ENCODE assay signal across 2 cellular contexts in genomic region chr12:52119398-52120254, GRCh38.
TF ChIP-seq lines count a peak whose summit lies in the region.

No MANE protein-coding gene starts in this region.

TF ChIP-seq in HEK293T, 16 proteins besides CTCF, POLR2A, EP300 and RAD21:
- TF ChIP-seq LEF1 (IDR thresholded peaks at IDR 0.05; ENCODE audit: borderline replicate concordance), result no peak
- no peak for TF ChIP-seq CTBP1 (IDR thresholded peaks at IDR 0.05; ENCODE audit: borderline replicate concordance)
- no peak for TF ChIP-seq FOXM1 (IDR thresholded peaks at IDR 0.05; ENCODE audit: borderline replicate concordance)
- TF ChIP-seq FOXK2 (IDR thresholded peaks at IDR 0.05), result no peak
- no peak for TF ChIP-seq BHLHE40 (IDR thresholded peaks at IDR 0.05; ENCODE audit: borderline replicate concordance)
- TF ChIP-seq L3MBTL2 (conservative IDR thresholded peaks at IDR 0.05), result no peak
- no peak for TF ChIP-seq SUZ12 (IDR thresholded peaks at IDR 0.05)
- TF ChIP-seq ZNF384 (IDR thresholded peaks at IDR 0.05), result no peak
- TF ChIP-seq HDGF (IDR thresholded peaks at IDR 0.05; ENCODE audit: borderline replicate concordance), result no peak
- no peak for TF ChIP-seq PKNOX1 (IDR thresholded peaks at IDR 0.05)
- no peak for TF ChIP-seq ELF4 (IDR thresholded peaks at IDR 0.05)
- no peak for TF ChIP-seq TARDBP (IDR thresholded peaks at IDR 0.05)
- TF ChIP-seq FOXA1 (IDR thresholded peaks at IDR 0.05), result no peak
- no peak for TF ChIP-seq ARNT (IDR thresholded peaks at IDR 0.05)
- no peak for TF ChIP-seq NFRKB (IDR thresholded peaks at IDR 0.05)
- no peak for TF ChIP-seq SP1 (IDR thresholded peaks at IDR 0.05)

TF ChIP-seq in HepG2, 621 proteins besides CTCF, POLR2A, EP300 and RAD21 (continues in another document):
- peak; percentile 51 for TF ChIP-seq STAG1 (CRISPR knock-in tag; IDR thresholded peaks at IDR 0.05)
- peak; percentile 64 for TF ChIP-seq HNF1A (IDR thresholded peaks at IDR 0.05; ENCODE audit: low read depth)
- 0 out of 2 replicates have a peak, but pooled peaks have one; percentile 50 for TF ChIP-seq HNF1A (CRISPR knock-in tag; IDR thresholded peaks at IDR 0.05; ENCODE audit: borderline replicate concordance)
- TF ChIP-seq RXRB (CRISPR knock-in tag; IDR thresholded peaks at IDR 0.05; ENCODE audit: borderline replicate concordance), result peak; percentile 97
- TF ChIP-seq SAP130 (CRISPR knock-in tag; IDR thresholded peaks at IDR 0.05; ENCODE audit: low read depth), result peak; percentile 69
- no peak for TF ChIP-seq ZXDC (CRISPR knock-in tag; IDR thresholded peaks at IDR 0.05)
- TF ChIP-seq ZNF570 (CRISPR knock-in tag; IDR thresholded peaks at IDR 0.05; ENCODE audit: borderline replicate concordance), result no peak
- TF ChIP-seq HIVEP1 (CRISPR knock-in tag; IDR thresholded peaks at IDR 0.05), result peak; percentile 52; the same call in 1 of the 2 replicates
- TF ChIP-seq ZNF687 (CRISPR knock-in tag; IDR thresholded peaks at IDR 0.05), result peak; percentile 89
- TF ChIP-seq ZFP91 (CRISPR knock-in tag; IDR thresholded peaks at IDR 0.05; ENCODE audit: borderline replicate concordance), result peak; percentile 40; the same call in 1 of the 2 replicates
- peak; percentile 45; the same call in 1 of the 2 replicates for TF ChIP-seq DPF2 (CRISPR knock-in tag; IDR thresholded peaks at IDR 0.05; ENCODE audit: borderline replicate concordance, low read depth)
- TF ChIP-seq ZNF563 (CRISPR knock-in tag; IDR thresholded peaks at IDR 0.05), result peak; percentile 26; the same call in 1 of the 2 replicates
- 0 out of 2 replicates have a peak, but pooled peaks have one; percentile 26 for TF ChIP-seq POLR2G (IDR thresholded peaks at IDR 0.05; ENCODE audit: low read depth, low read length)
- 0 out of 2 replicates have a peak, but pooled peaks have one; percentile 69 for TF ChIP-seq NFE2L1 (CRISPR knock-in tag; IDR thresholded peaks at IDR 0.05; ENCODE audit: borderline replicate concordance)
- peak; percentile 71; the same call in 1 of the 2 replicates for TF ChIP-seq ESRRA (CRISPR knock-in tag; IDR thresholded peaks at IDR 0.05; ENCODE audit: low read depth)
- peak; percentile 94 for TF ChIP-seq FOXA3 (CRISPR knock-in tag; IDR thresholded peaks at IDR 0.05)
- TF ChIP-seq ZNF691 (CRISPR knock-in tag; IDR thresholded peaks at IDR 0.05; ENCODE audit: borderline replicate concordance, low read depth), result peak; percentile 32; the same call in 1 of the 2 replicates
- TF ChIP-seq ATF1 (CRISPR knock-in tag; IDR thresholded peaks at IDR 0.05), result no peak
- TF ChIP-seq ZNF768 (CRISPR knock-in tag; IDR thresholded peaks at IDR 0.05), result no peak
- TF ChIP-seq FOXO1 (CRISPR knock-in tag; IDR thresholded peaks at IDR 0.05), result peak; percentile 70; the same call in 1 of the 2 replicates
- peak; percentile 33; the same call in 1 of the 2 replicates for TF ChIP-seq MYPOP (CRISPR knock-in tag; IDR thresholded peaks at IDR 0.05)
- TF ChIP-seq HDAC1 (CRISPR knock-in tag; IDR thresholded peaks at IDR 0.05), result 0 out of 2 replicates have a peak, but pooled peaks have one; percentile 49
- no peak for TF ChIP-seq ZNF513 (CRISPR knock-in tag; conservative IDR thresholded peaks at IDR 0.05)
- peak; percentile 21 for TF ChIP-seq YY1 (IDR thresholded peaks at IDR 0.05; ENCODE audit: insufficient read depth, insufficient replicate concordance, low read depth, low read length)
- peak; percentile 60; the same call in 1 of the 2 replicates for TF ChIP-seq TFDP1 (CRISPR knock-in tag; IDR thresholded peaks at IDR 0.05; ENCODE audit: borderline replicate concordance)
- 0 out of 4 replicates have a peak, but pooled peaks of 1 of the 2 experiments have one; percentile 31 for TF ChIP-seq REST (IDR thresholded peaks at IDR 0.05; ENCODE audit: borderline replicate concordance in 1 of 2, low read depth in 1 of 2, low read length in 2 of 2)
- peak; percentile 44; the same call in 1 of the 2 replicates for TF ChIP-seq TCF7 (IDR thresholded peaks at IDR 0.05; ENCODE audit: low read depth)
